Comparison of ENCODE assay signal across 10 cellular contexts in genomic region chr16:29729116-29729521, GRCh38. TPM values are rescaled to one million over a fixed set of nuclear protein-coding genes. Genes with fewer than 3 reads are reported as not detected.
DNase-seq lines count a peak whose midpoint lies in the region; ATAC-seq and TF ChIP-seq lines count a peak whose summit lies in the region.
"Had no signal": no experiment of that assay in that cellular context is flagged by ENCODE, and none has a peak within 500 bp of the region (broad histone marks: within the 10 kb centered on the region; RNA-seq: fewer than 3 reads in every experiment).

No MANE protein-coding gene starts in this region.

- H3K4me3 ChIP-seq in Jurkat, Clone E6-1 (ENCODE audit: low read length) = no peak overlapping the region
- H3K4me3 ChIP-seq in right atrium auricular region = no peak overlapping the region
- H3K4me3 ChIP-seq in spleen = no peak overlapping the region

- H3K9me3 ChIP-seq in right atrium auricular region (no peaks in the 10 kb centered on the region), spleen (peaks cover 0 to 5% (median 0%) of the 10 kb centered on the region in 8 donors)

- no peak overlapping the region for H3K4me3 Mint-ChIP-seq in activated T-helper 2 cell treated with anti-CD3 and anti-CD28 coated beads, Interferon-gamma antibody, Interleukin-2, Interleukin-4, amounts not matched to agents 10 μg/mL and 5 μg/mL and 100 μg/mL, durations not matched to agents 14 hours and 24 hours and 36 hours (ENCODE audit: low read depth)
- H3K4me3 Mint-ChIP-seq: naive thymus-derived CD8-positive, alpha-beta T cell had no signal

- no peak overlapping the region for H3K27ac Mint-ChIP-seq in activated T-helper 2 cell treated with anti-CD3 and anti-CD28 coated beads, Interferon-gamma antibody, Interleukin-2, Interleukin-4, amounts not matched to agents 10 μg/mL and 5 μg/mL and 100 μg/mL, durations not matched to agents 14 hours and 24 hours and 36 hours

- peaks cover 11% of the 10 kb centered on the region for H3K27me3 Mint-ChIP-seq in activated T-helper 2 cell treated with anti-CD3 and anti-CD28 coated beads, Interferon-gamma antibody, Interleukin-2, Interleukin-4, amounts not matched to agents 10 μg/mL and 5 μg/mL and 100 μg/mL, durations not matched to agents 14 hours and 24 hours and 36 hours (ENCODE audit: low read depth)
- H3K27me3 Mint-ChIP-seq: naive thymus-derived CD8-positive, alpha-beta T cell had no signal

- H3K36me3 Mint-ChIP-seq in activated T-helper 2 cell treated with anti-CD3 and anti-CD28 coated beads, Interferon-gamma antibody, Interleukin-2, Interleukin-4, amounts not matched to agents 10 μg/mL and 5 μg/mL and 100 μg/mL, durations not matched to agents 14 hours and 24 hours and 36 hours (ENCODE audit: low read depth) = peaks cover 4% of the 10 kb centered on the region

- H3K27me3 ChIP-seq in right atrium auricular region = no peaks in the 10 kb centered on the region
- H3K27me3 ChIP-seq in spleen (replicated peaks in 1 of 7) = peaks cover 0 to 6% (median 0%) of the 10 kb centered on the region in 7 donors

- H3K27ac ChIP-seq in right atrium auricular region (no peak overlapping the region), spleen (no peak overlapping the region)

- TF ChIP-seq POLR2A in spleen (IDR thresholded peaks at IDR 0.05) = no peak

- 29 to 56% (median 51%) methylated on average over 6 of the region's 6 CpGs for WGBS in spleen, 5 donors

- H3K4me1 ChIP-seq in right atrium auricular region = no peaks in the 10 kb centered on the region
- H3K4me1 ChIP-seq in spleen = peaks cover 0 to 27% (median 8%) of the 10 kb centered on the region in 6 donors

- H3K36me3 ChIP-seq in right atrium auricular region (no peaks in the 10 kb centered on the region), spleen (no peaks in the 10 kb centered on the region)

- peaks cover 7% of the 10 kb centered on the region for H3K9me3 Mint-ChIP-seq in activated T-helper 2 cell treated with anti-CD3 and anti-CD28 coated beads, Interferon-gamma antibody, Interleukin-2, Interleukin-4, amounts not matched to agents 10 μg/mL and 5 μg/mL and 100 μg/mL, durations not matched to agents 14 hours and 24 hours and 36 hours

- ATAC-seq in HG02870 (IDR thresholded peaks at IDR 0.05; ENCODE audit: unreplicated experiment) = no peak
- no peak for ATAC-seq in HG02884 (IDR thresholded peaks at IDR 0.05; ENCODE audit: unreplicated experiment)

- DNase-seq in DMS 273 treated with DMSO at 0.1 percent for 48 hours (lab: John Stamatoyannopoulos, UW) = peak; percentile 45
- DNase-seq in Jurkat, Clone E6-1 (ENCODE audit: low read depth, low spot score) = peak; percentile 31
- DNase-seq in SW 1271 (lab: John Stamatoyannopoulos, UW) = peak; percentile 22 to 77
- DNase-seq in right atrium auricular region (ENCODE audit: low spot score) = no peak
- DNase-seq in spleen = no peak
- no peak for DNase-seq in activated T-helper 2 cell treated with anti-CD3 and anti-CD28 coated beads, Interferon-gamma antibody, Interleukin-2, Interleukin-4, amounts not matched to agents 10 μg/mL and 5 μg/mL and 100 μg/mL, durations not matched to agents 14 hours and 24 hours and 36 hours (ENCODE audit: low spot score)
- DNase-seq: naive thymus-derived CD8-positive, alpha-beta T cell had no signal

- intact Hi-C loops in spleen (cut with DNase I; ENCODE audit: low total_unique reads) = no loop called here
- intact Hi-C loops in activated T-helper 2 cell treated with anti-CD3 and anti-CD28 coated beads, Interferon-gamma antibody, Interleukin-2, Interleukin-4, amounts not matched to agents 10 μg/mL and 5 μg/mL and 100 μg/mL, durations not matched to agents 14 hours and 24 hours and 36 hours (cut with micrococcal nuclease) = no loop called here

- peaks cover 22% of the 10 kb centered on the region for H3K4me1 Mint-ChIP-seq in activated T-helper 2 cell treated with anti-CD3 and anti-CD28 coated beads, Interferon-gamma antibody, Interleukin-2, Interleukin-4, amounts not matched to agents 10 μg/mL and 5 μg/mL and 100 μg/mL, durations not matched to agents 14 hours and 24 hours and 36 hours (ENCODE audit: low read depth)

- TF ChIP-seq CTCF in right atrium auricular region (IDR thresholded peaks at IDR 0.05) (peak; percentile 17 to 66), spleen (IDR thresholded peaks at IDR 0.05 in 8 of 11, conservative IDR thresholded peaks at IDR 0.05 in 3 of 11) (peak in 8 of 11 experiments; percentile 19 to 56 (median 40))

RNA-seq across cellular contexts. Expression of gene C16orf54, which starts 16.7 kb away (rescaled TPM):
- polyA plus RNA-seq in Jurkat, Clone E6-1 (2012; ENCODE audit: insufficient read depth, insufficient read length) = 6.1 TPM
- total RNA-seq in right atrium auricular region = under 1 TPM; 0.52 to 0.90 TPM
- total RNA-seq in spleen = 10 to 100 TPM; 34.5 to 46.0 (median 40.5) TPM
- 10 to 100 TPM; 15.6 to 21.0 (median 16.6) TPM for polyA plus RNA-seq in spleen
- 18.0 and 18.5 TPM in 2 replicates for total RNA-seq in activated T-helper 2 cell treated with anti-CD3 and anti-CD28 coated beads, Interferon-gamma antibody, Interleukin-2, Interleukin-4, amounts not matched to agents 10 μg/mL and 5 μg/mL and 100 μg/mL, durations not matched to agents 14 hours and 24 hours and 36 hours

RNA-seq across cellular contexts. Expression of gene ZG16, which starts 48.9 kb away (rescaled TPM):
- polyA plus RNA-seq in Jurkat, Clone E6-1 (2012; ENCODE audit: insufficient read depth, insufficient read length) = not detected
- total RNA-seq in right atrium auricular region (not detected), spleen (not detected)
- polyA plus RNA-seq in spleen = under 1 TPM in 2 of 3 donors, not detected in 1; 0.06 to 0.07 TPM
- not detected in 2 replicates for total RNA-seq in activated T-helper 2 cell treated with anti-CD3 and anti-CD28 coated beads, Interferon-gamma antibody, Interleukin-2, Interleukin-4, amounts not matched to agents 10 μg/mL and 5 μg/mL and 100 μg/mL, durations not matched to agents 14 hours and 24 hours and 36 hours
- total RNA-seq: naive thymus-derived CD8-positive, alpha-beta T cell; T-helper 2 cell treated with Interferon-gamma antibody and Interleukin-4, amounts not matched to agents 100 ng/mL and 5 ng/mL, for 36 hours had no signal
- polyA plus RNA-seq: naive thymus-derived CD8-positive, alpha-beta T cell had no signal

RNA-seq across cellular contexts. Expression of gene QPRT, which starts 50.1 kb away (rescaled TPM):
- 39.9 TPM for polyA plus RNA-seq in Jurkat, Clone E6-1 (2012; ENCODE audit: insufficient read depth, insufficient read length)
- total RNA-seq in right atrium auricular region (10 to 100 TPM; 18.3 to 38.2 TPM), spleen (10 to 100 TPM in 6 of 7 donors, 1 to 10 TPM in 1; 8.8 to 37.2 (median 21.7) TPM)
- 1 to 10 TPM; 3.3 to 8.0 (median 7.5) TPM for polyA plus RNA-seq in spleen
- 24.1 and 29.0 TPM in 2 replicates for total RNA-seq in activated T-helper 2 cell treated with anti-CD3 and anti-CD28 coated beads, Interferon-gamma antibody, Interleukin-2, Interleukin-4, amounts not matched to agents 10 μg/mL and 5 μg/mL and 100 μg/mL, durations not matched to agents 14 hours and 24 hours and 36 hours

Comparison
In these comparisons a context has a peak if more than half of its experiments do, and no peak if none do; other contexts are left out.
1. DNase-seq: peak in DMS 273 treated with DMSO at 0.1 percent for 48 hours (single experiment), Jurkat, Clone E6-1 (single experiment) and SW 1271 (2 of 2); none in right atrium auricular region (single experiment), spleen (single experiment) and activated T-helper 2 cell treated with anti-CD3 and anti-CD28 coated beads, Interferon-gamma antibody, Interleukin-2, Interleukin-4, amounts not matched to agents 10 μg/mL and 5 μg/mL and 100 μg/mL, durations not matched to agents 14 hours and 24 hours and 36 hours (single experiment).